17 cellular contexts compared by ENCODE assay signal in the genomic region with DNA sequence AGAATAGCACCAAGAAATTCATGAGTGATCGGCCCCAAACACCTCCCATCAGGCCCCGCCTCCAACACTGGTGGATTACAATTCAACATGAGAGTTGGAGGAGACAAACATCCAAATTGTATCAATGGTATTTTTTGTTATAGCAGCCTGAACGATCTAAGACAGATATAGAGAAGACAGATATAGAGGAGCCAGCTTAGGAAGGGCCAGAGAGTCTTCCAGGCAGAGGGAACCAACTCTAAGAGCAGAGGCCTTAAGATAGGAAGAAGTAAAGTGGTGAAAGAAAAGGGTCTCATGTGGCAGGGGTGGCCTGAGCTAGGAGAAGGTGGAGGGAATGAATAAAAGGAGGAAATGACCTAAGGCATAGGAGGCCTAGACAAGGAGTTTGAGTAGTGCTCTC.
DNase-seq lines count a peak whose midpoint lies in the region; ATAC-seq and TF ChIP-seq lines count a peak whose summit lies in the region.
"Had no signal": no experiment of that assay in that cellular context is flagged by ENCODE, and none has a peak within 500 bp of the region (broad histone marks: within the 10 kb centered on the region; RNA-seq: fewer than 3 reads in every experiment).

No MANE protein-coding gene starts in this region.

- no peak overlapping the region for H2BK20ac ChIP-seq in H9 (ENCODE audit: low read depth, low read length, poor library complexity, severe bottlenecking)

- H3K4me1 ChIP-seq in Caco-2, result peaks cover 31% of the 10 kb centered on the region
- peaks cover 41% of the 10 kb centered on the region for H3K4me1 ChIP-seq in RWPE2 (ENCODE audit: insufficient read depth, poor library complexity, severe bottlenecking)
- H3K4me1 ChIP-seq in esophagus muscularis mucosa, result peaks cover 52 to 66% (median 64%) of the 10 kb centered on the region in 4 donors
- H3K4me1 ChIP-seq in psoas muscle, result peaks cover 65% of the 10 kb centered on the region
- H3K4me1 ChIP-seq in H9 (ENCODE audit: insufficient read depth, low read length), result peaks cover 5% of the 10 kb centered on the region; the same call in 1 of the 2 replicates

- BruUV-seq in Caco-2 (replicated peaks; lab: Mats Ljungman, UMichigan), result no TSS peak

- H3K4me3 Mint-ChIP-seq in Caco-2 (ENCODE audit: unreplicated experiment) (no peak overlapping the region), H9 (no peak overlapping the region)
- H3K4me3 Mint-ChIP-seq: activated CD8-positive, alpha-beta T cell treated with anti-CD3 and anti-CD28 coated beads, Interleukin-2, amount 10 ng/mL, durations not matched to agents 7 days and 5 days had no signal

- no peaks in the 10 kb centered on the region for H3K79me1 ChIP-seq in H9 (ENCODE audit: insufficient read depth, low read depth, low read length, poor library complexity, severe bottlenecking)

- TF ChIP-seq POLR2A in esophagus muscularis mucosa (IDR thresholded peaks at IDR 0.05; ENCODE audit: low read depth), result no peak

- intact Hi-C loops in Caco-2 (cut with micrococcal nuclease; ENCODE audit: unreplicated experiment) (no loop called here), esophagus muscularis mucosa (cut with DNase I) (no loop called here), psoas muscle (cut with DNase I) (loop anchor here (5.0 kb wide), 2 partner anchors 64 to 309 kb away; no protein-coding TSS in a partner anchor)

- H3T11ph ChIP-seq in H9 (ENCODE audit: low read length), result no peak overlapping the region

- no peak overlapping the region for H2BK5ac ChIP-seq in H9 (ENCODE audit: insufficient read length, low read length)

- no peak overlapping the region for H2BK120ac ChIP-seq in H9 (ENCODE audit: low read depth, low read length, poor library complexity, severe bottlenecking)

- TF ChIP-seq CTCF in Caco-2 (IDR thresholded peaks at IDR 0.05; ENCODE audit: insufficient read depth in 1 of 2, low read depth in 1 of 2, low read length in 1 of 2, severe bottlenecking in 1 of 2, unreplicated experiment in 1 of 2) (no peak), RWPE2 (IDR thresholded peaks at IDR 0.05; ENCODE audit: poor library complexity, severe bottlenecking) (no peak), esophagus muscularis mucosa (IDR thresholded peaks at IDR 0.05) (no peak), psoas muscle (IDR thresholded peaks at IDR 0.05) (no peak), H9 (conservative IDR thresholded peaks at IDR 0.05) (no peak)

- H3K4ac ChIP-seq in H9 (ENCODE audit: low read depth, low read length), result no peak overlapping the region

- H3K36me3 ChIP-seq in Caco-2 (ENCODE audit: control insufficient read depth, insufficient read depth, low read length) (no peaks in the 10 kb centered on the region), RWPE2 (ENCODE audit: low read depth) (no peaks in the 10 kb centered on the region), esophagus muscularis mucosa (no peaks in the 10 kb centered on the region), psoas muscle (ENCODE audit: insufficient read depth in 1 of 2, low read depth in 1 of 2) (no peaks in the 10 kb centered on the region)
- H3K36me3 ChIP-seq: cardiac muscle cell, lower lobe of right lung had no signal

- TF ChIP-seq EP300 in esophagus muscularis mucosa (IDR thresholded peaks at IDR 0.05), result no peak

- no peak overlapping the region for H3K9ac ChIP-seq in H9 (ENCODE audit: extremely low read depth, insufficient read length, low read length)

- H4K5ac ChIP-seq in H9 (ENCODE audit: insufficient read length, low read depth, low read length), result no peak overlapping the region

- H3K9me3 Mint-ChIP-seq in Caco-2 (ENCODE audit: unreplicated experiment) (peaks cover 9% of the 10 kb centered on the region), H9 (no peaks in the 10 kb centered on the region)

- CTCF ChIA-PET in Caco-2 (lab: Charles Lee), result no interaction called here

- no peak overlapping the region for H3K23ac ChIP-seq in H9 (ENCODE audit: insufficient read length, low read depth, low read length)

- H4K8ac ChIP-seq in H9 (replicated peaks; ENCODE audit: insufficient read length, low read depth, low read length), result no peak overlapping the region

- POLR2A ChIA-PET in Caco-2 (lab: Charles Lee), result no interaction called here

- H2BK12ac ChIP-seq in H9 (ENCODE audit: insufficient read length, low read depth, low read length), result no peak overlapping the region

- no peak overlapping the region for H4K91ac ChIP-seq in H9 (ENCODE audit: insufficient read length, low read depth, low read length)

- H2AK5ac ChIP-seq in H9 (ENCODE audit: insufficient read length, low read length), result no peak overlapping the region

- H3K79me2 ChIP-seq in H9 (ENCODE audit: insufficient read depth, low read length), result no peaks in the 10 kb centered on the region

- no peak for DNase-seq in Caco-2
- DNase-seq in RWPE2 (ENCODE audit: low spot score), result no peak
- no peak for DNase-seq in esophagus muscularis mucosa (ENCODE audit: extremely low spot score)
- no peak for DNase-seq in psoas muscle
- no peak for DNase-seq in middle frontal gyrus (ENCODE audit: extremely low spot score, low spot score)
- no peak for DNase-seq in H9
- DNase-seq: activated CD8-positive, alpha-beta T cell treated with anti-CD3 and anti-CD28 coated beads, Interleukin-2, amount 10 ng/mL, durations not matched to agents 7 days and 5 days; activated naive CD4-positive, alpha-beta T cell treated with Interleukin-2 at 50 U/mL for 16 hours; hippocampal formation; KG1; lower lobe of right lung; NCI-H526 treated with DMSO at 0.1 percent for 48 hours; RPMI8226 had no signal

- H3K56ac ChIP-seq in H9 (ENCODE audit: insufficient read length, low read depth, low read length), result no peak overlapping the region

- H3K36me3 Mint-ChIP-seq in Caco-2 (ENCODE audit: insufficient read depth, unreplicated experiment) (peaks cover 22% of the 10 kb centered on the region), H9 (ENCODE audit: insufficient read depth in 1 of 3, low read depth in 3 of 3) (no peaks in the 10 kb centered on the region; a peak in 1 of 7 replicates)

- H2AFZ ChIP-seq in H9 (ENCODE audit: low read length), result no peak overlapping the region

- H3K27ac Mint-ChIP-seq in Caco-2 (ENCODE audit: unreplicated experiment) (peak overlapping the region; percentile 89), H9 (no peak overlapping the region; a peak in 1 of 7 replicates)
- H3K27ac Mint-ChIP-seq: activated CD8-positive, alpha-beta T cell treated with anti-CD3 and anti-CD28 coated beads, Interleukin-2, amount 10 ng/mL, durations not matched to agents 7 days and 5 days had no signal

- no peak for ATAC-seq in RWPE2 (ENCODE audit: low read depth)
- no peak for ATAC-seq in psoas muscle
- ATAC-seq in HG02938 (IDR thresholded peaks at IDR 0.05; ENCODE audit: unreplicated experiment), result no peak
- no peak for ATAC-seq in GM21717 (IDR thresholded peaks at IDR 0.05; ENCODE audit: unreplicated experiment)
- ATAC-seq: activated CD8-positive, alpha-beta T cell treated with anti-CD3 and anti-CD28 coated beads, Interleukin-2, amount 10 ng/mL, durations not matched to agents 7 days and 5 days; GM12878; lower lobe of right lung had no signal

- H3K4me1 Mint-ChIP-seq in Caco-2 (ENCODE audit: low read depth, unreplicated experiment) (peaks cover 38% of the 10 kb centered on the region), H9 (peaks cover 35 to 40% of the 10 kb centered on the region in 2 experiments)

- H4K20me1 ChIP-seq in H9 (ENCODE audit: control insufficient read depth, insufficient read depth, insufficient read length), result no peaks in the 10 kb centered on the region

- no peak overlapping the region for H2BK15ac ChIP-seq in H9 (ENCODE audit: low read depth, low read length)

- H3K27me3 Mint-ChIP-seq in Caco-2 (ENCODE audit: insufficient read depth, unreplicated experiment), result no peaks in the 10 kb centered on the region
- H3K27me3 Mint-ChIP-seq in H9 (ENCODE audit: low read depth), result peaks cover 56% of the 10 kb centered on the region

- peak overlapping the region; percentile 94 for H3K27ac ChIP-seq in RWPE2 (ENCODE audit: poor library complexity, severe bottlenecking)
- H3K27ac ChIP-seq in esophagus muscularis mucosa (replicated peaks in 1 of 4), result peak overlapping the region; percentile 79 to 92 (median 90)
- H3K27ac ChIP-seq in psoas muscle, result peak overlapping the region; percentile 95
- H3K27ac ChIP-seq in H9 (ENCODE audit: insufficient read length, low read depth, low read length), result no peak overlapping the region

- no peak overlapping the region for H3K18ac ChIP-seq in H9 (ENCODE audit: insufficient read length, low read depth, low read length)

- H3K9me3 ChIP-seq in Caco-2 (no peaks in the 10 kb centered on the region), RWPE2 (ENCODE audit: severe bottlenecking) (no peaks in the 10 kb centered on the region), esophagus muscularis mucosa (no peaks in the 10 kb centered on the region), psoas muscle (no peaks in the 10 kb centered on the region), H9 (ENCODE audit: control insufficient read depth, low read depth, low read length) (no peaks in the 10 kb centered on the region)
- H3K9me3 ChIP-seq: lower lobe of right lung had no signal

- no peaks in the 10 kb centered on the region for H3K23me2 ChIP-seq in H9 (ENCODE audit: insufficient read length, low read depth, low read length, poor library complexity, severe bottlenecking)

- no peak overlapping the region for H3K14ac ChIP-seq in H9 (ENCODE audit: insufficient read depth, low read length)

- no peak overlapping the region for H3K4me2 ChIP-seq in H9 (ENCODE audit: insufficient read depth, insufficient read length, low read length)

- WGBS in esophagus muscularis mucosa, result 94% methylated on average over 3 of the region's 3 CpGs
- WGBS in psoas muscle, 3 donors, result 91 to 97% (median 93%) methylated on average over 3 of the region's 3 CpGs
- WGBS in H9 (ENCODE audit: extremely low coverage, insufficient read length, low lambda C conversion rate), result no CpG with 5 or more reads among the region's 3 CpGs

- no peak overlapping the region for H3K4me3 ChIP-seq in Caco-2 (ENCODE audit: low read depth, low read length)
- H3K4me3 ChIP-seq in RWPE2 (ENCODE audit: severe bottlenecking), result no peak overlapping the region
- no peak overlapping the region for H3K4me3 ChIP-seq in esophagus muscularis mucosa
- no peak overlapping the region for H3K4me3 ChIP-seq in psoas muscle
- H3K4me3 ChIP-seq: cardiac muscle cell, GM12878, lower lobe of right lung had no signal

- H3K27me3 ChIP-seq in Caco-2 (replicated peaks; ENCODE audit: control insufficient read depth, insufficient read depth, low read length), result no peaks in the 10 kb centered on the region
- H3K27me3 ChIP-seq in RWPE2 (ENCODE audit: insufficient read depth, poor library complexity, severe bottlenecking), result no peaks in the 10 kb centered on the region
- H3K27me3 ChIP-seq in esophagus muscularis mucosa, result no peaks in the 10 kb centered on the region
- no peaks in the 10 kb centered on the region for H3K27me3 ChIP-seq in psoas muscle (ENCODE audit: insufficient read depth in 3 of 3, low read length in 2 of 3)
- no peaks in the 10 kb centered on the region for H3K27me3 ChIP-seq in H9 (ENCODE audit: insufficient read depth, low read length)
- H3K27me3 ChIP-seq: cardiac muscle cell had no signal

Comparison
In these comparisons a context has a peak if more than half of its experiments do, and no peak if none do; other contexts are left out.
1. intact Hi-C loops: an anchor here in psoas muscle (5.0 kb wide); none called in Caco-2 and esophagus muscularis mucosa.